12 cellular contexts compared by ENCODE assay signal in the genomic region with DNA sequence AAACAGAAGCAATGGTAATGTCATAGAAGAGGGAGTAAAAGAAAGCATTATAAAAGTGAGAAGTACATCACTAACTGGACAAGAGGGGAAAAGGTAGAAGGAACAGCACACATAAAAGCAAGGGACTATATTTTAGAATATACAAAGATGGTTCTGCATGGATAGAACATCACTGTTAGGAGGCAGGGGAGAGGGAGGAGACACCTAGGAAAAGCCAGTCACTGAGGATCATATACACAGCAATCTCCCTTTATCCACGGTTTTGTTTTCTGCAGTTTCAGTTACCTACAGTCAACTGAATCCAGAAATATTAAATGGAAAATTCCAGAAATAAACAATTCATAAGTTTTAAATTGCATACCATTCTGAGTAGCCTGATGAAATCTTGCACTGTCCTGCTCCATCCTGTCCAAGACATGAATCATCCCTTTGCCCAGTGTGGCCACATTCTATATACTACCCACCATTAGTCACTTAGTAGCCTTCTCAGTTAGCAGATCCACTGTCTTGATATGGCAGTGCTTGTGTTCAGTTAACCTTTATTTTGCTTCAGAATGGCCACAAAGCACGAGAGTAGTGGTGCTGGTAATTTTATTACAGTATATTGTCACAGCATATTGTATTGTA.
DNase-seq lines count a peak whose midpoint lies in the region; ATAC-seq and TF ChIP-seq lines count a peak whose summit lies in the region.
"Had no signal": no experiment of that assay in that cellular context is flagged by ENCODE, and none has a peak within 500 bp of the region (broad histone marks: within the 10 kb centered on the region; RNA-seq: fewer than 3 reads in every experiment).

No MANE protein-coding gene starts in this region.

- no peaks in the 10 kb centered on the region for H3K27me3 Mint-ChIP-seq in CD8-positive, alpha-beta memory T cell

- H3K4me1 Mint-ChIP-seq in CD8-positive, alpha-beta memory T cell = no peaks in the 10 kb centered on the region

- POLR2A ChIA-PET in CD8-positive, alpha-beta memory T cell (lab: Charles Lee) = no interaction called here

- CTCF ChIA-PET in CD8-positive, alpha-beta memory T cell (lab: Charles Lee) = no interaction called here

- H3K36me3 ChIP-seq in CD8-positive, alpha-beta memory T cell (ENCODE audit: insufficient read depth, low read length) = peaks cover 5% of the 10 kb centered on the region

- peak overlapping the region in 1 of 8 donors; percentile 5 for H3K27ac Mint-ChIP-seq in CD8-positive, alpha-beta memory T cell

- TF ChIP-seq CTCF in AG09309 (IDR thresholded peaks at IDR 0.05; ENCODE audit: control insufficient read depth, insufficient read depth, low read depth, low read length, missing control alignments) = no peak
- no peak for TF ChIP-seq CTCF in omental fat pad (IDR thresholded peaks at IDR 0.05)

- H3K36me3 Mint-ChIP-seq in CD8-positive, alpha-beta memory T cell = peaks cover 19 to 58% (median 20%) of the 10 kb centered on the region in 3 donors

- H3K9me3 ChIP-seq in CD8-positive, alpha-beta memory T cell (ENCODE audit: low read length) = no peaks in the 10 kb centered on the region
- H3K9me3 ChIP-seq: neutrophil had no signal

- no peak overlapping the region for H3K27ac ChIP-seq in CD8-positive, alpha-beta memory T cell (ENCODE audit: low read depth, low read length)
- H3K27ac ChIP-seq: neutrophil had no signal

- no peaks in the 10 kb centered on the region for H3K4me1 ChIP-seq in CD8-positive, alpha-beta memory T cell (ENCODE audit: insufficient read depth, low read length)

- no peak overlapping the region for H3K4me3 Mint-ChIP-seq in CD8-positive, alpha-beta memory T cell

- ATAC-seq in omental fat pad (ENCODE audit: low FRiP score) = no peak
- ATAC-seq in HG02938 (IDR thresholded peaks at IDR 0.05; ENCODE audit: unreplicated experiment) = no peak
- ATAC-seq: left ventricle myocardium superior had no signal

- H3K9me3 Mint-ChIP-seq in CD8-positive, alpha-beta memory T cell = no peaks in the 10 kb centered on the region

- no peaks in the 10 kb centered on the region for H3K27me3 ChIP-seq in CD8-positive, alpha-beta memory T cell (ENCODE audit: insufficient read depth, low read length, poor library complexity, severe bottlenecking)
- H3K27me3 ChIP-seq: neutrophil had no signal

- DNase-seq in AG09309 (ENCODE audit: low read depth) = peak; percentile 72
- DNase-seq in HT1080 (ENCODE audit: low read depth) = peak; percentile 87
- DNase-seq in amniotic epithelial cell (ENCODE audit: low read depth) = peak; percentile 92
- peak; percentile 34 for DNase-seq in hepatic stellate cell (ENCODE audit: low spot score)
- DNase-seq in omental fat pad (ENCODE audit: low spot score) = no peak
- no peak for DNase-seq in amygdala (lab: John Stamatoyannopoulos, UW)
- no peak for DNase-seq in CD8-positive, alpha-beta memory T cell
- DNase-seq: left ventricle myocardium superior; NCI-H2081 treated with DMSO at 0.1 percent for 48 hours; stimulated activated CD4-positive, alpha-beta T cell treated with anti-CD3 and anti-CD28 coated beads, Interleukin-4, amount 100 ng/mL, for 1 hour had no signal

- H3K4me3 ChIP-seq in AG09309 (ENCODE audit: control insufficient read depth, low read depth, low read length) = no peak overlapping the region
- no peak overlapping the region for H3K4me3 ChIP-seq in CD8-positive, alpha-beta memory T cell (ENCODE audit: low read length)

Comparison
In these comparisons a context has a peak if more than half of its experiments do, and no peak if none do; other contexts are left out.
1. DNase-seq: peak in AG09309 (single experiment), HT1080 (single experiment), amniotic epithelial cell (single experiment) and hepatic stellate cell (single experiment); none in omental fat pad (single experiment), amygdala (0 of 56) and CD8-positive, alpha-beta memory T cell (0 of 5).